ENCODE assay signal across 21 cellular contexts in genomic region chr4:150259861-150260567, GRCh38.
A peak's percentile ranks its signal among the peaks of the same experiment; 100 is the strongest.
DNase-seq lines count a peak whose midpoint lies in the region; ATAC-seq and TF ChIP-seq lines count a peak whose summit lies in the region.
"Had no signal": no experiment of that assay in that cellular context is flagged by ENCODE, and none has a peak within 500 bp of the region (broad histone marks: within the 10 kb centered on the region; RNA-seq: fewer than 3 reads in every experiment).

No MANE protein-coding gene starts in this region.

- intact Hi-C loops in CD4-positive, alpha-beta T cell (cut with DNase I, micrococcal nuclease): no loop called here
- intact Hi-C loops in activated CD8-positive, alpha-beta T cell treated with anti-CD3 and anti-CD28 coated beads for 36 hours (cut with micrococcal nuclease): no loop called here

- H3K27me3 ChIP-seq in CD4-positive, alpha-beta T cell (ENCODE audit: control insufficient read depth, insufficient read depth, low read length): no peaks in the 10 kb centered on the region
- H3K27me3 ChIP-seq in gastroesophageal sphincter: no peaks in the 10 kb centered on the region
- H3K27me3 ChIP-seq: pancreas had no signal

- no peak for TF ChIP-seq EP300 in gastroesophageal sphincter (IDR thresholded peaks at IDR 0.05)

- H3K4me1 Mint-ChIP-seq in CD4-positive, alpha-beta T cell (ENCODE audit: low read depth): no peaks in the 10 kb centered on the region
- H3K4me1 Mint-ChIP-seq in HFFc6 (ENCODE audit: low read depth) (peaks cover 54% of the 10 kb centered on the region), naive B cell (no peaks in the 10 kb centered on the region)
- H3K4me1 Mint-ChIP-seq in activated CD8-positive, alpha-beta T cell treated with anti-CD3 and anti-CD28 coated beads for 36 hours (ENCODE audit: low read depth): no peaks in the 10 kb centered on the region
- H3K4me1 Mint-ChIP-seq: activated CD8-positive, alpha-beta memory T cell treated with anti-CD3 and anti-CD28 coated beads, Interleukin-2, amount 10 ng/mL, durations not matched to agents 7 days and 5 days; naive thymus-derived CD8-positive, alpha-beta T cell had no signal

- peaks cover 0 to 51% of the 10 kb centered on the region in 2 donors for H3K36me3 ChIP-seq in gastroesophageal sphincter
- H3K36me3 ChIP-seq: HAP-1, pancreas had no signal

- TF ChIP-seq POLR2A in gastroesophageal sphincter (IDR thresholded peaks at IDR 0.05): no peak

- no peak for TF ChIP-seq CTCF in CD4-positive, alpha-beta T cell (IDR thresholded peaks at IDR 0.05)
- TF ChIP-seq CTCF in HFFc6 (IDR thresholded peaks at IDR 0.05): no peak
- TF ChIP-seq CTCF in gastroesophageal sphincter (IDR thresholded peaks at IDR 0.05): no peak
- no peak for TF ChIP-seq CTCF in activated CD8-positive, alpha-beta T cell treated with anti-CD3 and anti-CD28 coated beads for 36 hours (IDR thresholded peaks at IDR 0.05)

- H3K4me1 ChIP-seq in gastroesophageal sphincter: peaks cover 0 to 12% (median 0%) of the 10 kb centered on the region in 3 donors
- H3K4me1 ChIP-seq: HAP-1, pancreas had no signal

- no peak overlapping the region for H3K4me3 ChIP-seq in gastroesophageal sphincter
- H3K4me3 ChIP-seq: HAP-1, pancreas had no signal

- no peaks in the 10 kb centered on the region for H3K27me3 Mint-ChIP-seq in CD4-positive, alpha-beta T cell
- H3K27me3 Mint-ChIP-seq in HFFc6 (ENCODE audit: insufficient read depth): peaks cover 84% of the 10 kb centered on the region
- no peaks in the 10 kb centered on the region for H3K27me3 Mint-ChIP-seq in naive B cell
- no peaks in the 10 kb centered on the region for H3K27me3 Mint-ChIP-seq in activated CD8-positive, alpha-beta T cell treated with anti-CD3 and anti-CD28 coated beads for 36 hours
- H3K27me3 Mint-ChIP-seq: activated CD8-positive, alpha-beta memory T cell treated with anti-CD3 and anti-CD28 coated beads, Interleukin-2, amount 10 ng/mL, durations not matched to agents 7 days and 5 days; activated naive CD8-positive, alpha-beta T cell; naive thymus-derived CD8-positive, alpha-beta T cell had no signal

- CTCF ChIA-PET in CD4-positive, alpha-beta T cell (lab: Charles Lee): no interaction called here
- CTCF ChIA-PET in activated CD8-positive, alpha-beta T cell treated with anti-CD3 and anti-CD28 coated beads for 36 hours (lab: Charles Lee): no interaction called here

- H3K4me3 Mint-ChIP-seq in CD4-positive, alpha-beta T cell: no peak overlapping the region
- peak overlapping the region; percentile 4; the same call in 1 of the 2 replicates for H3K4me3 Mint-ChIP-seq in HFFc6
- H3K4me3 Mint-ChIP-seq in naive B cell: peak overlapping the region in 1 of 8 donors; percentile 26
- no peak overlapping the region for H3K4me3 Mint-ChIP-seq in activated CD8-positive, alpha-beta T cell treated with anti-CD3 and anti-CD28 coated beads for 36 hours
- H3K4me3 Mint-ChIP-seq: activated CD8-positive, alpha-beta memory T cell treated with anti-CD3 and anti-CD28 coated beads, Interleukin-2, amount 10 ng/mL, durations not matched to agents 7 days and 5 days; activated naive CD8-positive, alpha-beta T cell; naive thymus-derived CD8-positive, alpha-beta T cell had no signal

- H3K27ac Mint-ChIP-seq in CD4-positive, alpha-beta T cell: peak overlapping the region; percentile 21
- peak overlapping the region; percentile 54 for H3K27ac Mint-ChIP-seq in HFFc6
- peak overlapping the region in 4 of 6 donors; percentile 12 to 81 (median 44) for H3K27ac Mint-ChIP-seq in naive B cell
- no peak overlapping the region for H3K27ac Mint-ChIP-seq in activated CD8-positive, alpha-beta T cell treated with anti-CD3 and anti-CD28 coated beads for 36 hours
- H3K27ac Mint-ChIP-seq: activated CD8-positive, alpha-beta memory T cell treated with anti-CD3 and anti-CD28 coated beads, Interleukin-2, amount 10 ng/mL, durations not matched to agents 7 days and 5 days; activated naive CD8-positive, alpha-beta T cell had no signal

- H3K27ac ChIP-seq in CD4-positive, alpha-beta T cell (ENCODE audit: low read depth, low read length): no peak overlapping the region
- H3K27ac ChIP-seq in gastroesophageal sphincter: no peak overlapping the region
- H3K27ac ChIP-seq: pancreas had no signal

- DNase-seq in CD4-positive, alpha-beta T cell: no peak
- no peak for DNase-seq in HFFc6
- DNase-seq in naive B cell: no peak
- no peak for DNase-seq in UCSD-AML1 (lab: John Stamatoyannopoulos, UW; ENCODE audit: unreplicated experiment)
- DNase-seq in activated CD8-positive, alpha-beta T cell treated with anti-CD3 and anti-CD28 coated beads for 36 hours: no peak
- no peak for DNase-seq in NCI-H510A (lab: John Stamatoyannopoulos, UW)
- DNase-seq: activated CD4-positive, alpha-beta T cell treated with anti-CD3 and anti-CD28 coated beads for 1 hour; activated CD8-positive, alpha-beta memory T cell treated with anti-CD3 and anti-CD28 coated beads, Interleukin-2, amount 10 ng/mL, durations not matched to agents 7 days and 5 days; C1 segment of cervical spinal cord; effector memory CD4-positive, alpha-beta T cell; islet precursor cell; naive thymus-derived CD8-positive, alpha-beta T cell; NCI-H1436 treated with DMSO at 0.1 percent for 48 hours; NCI-H2171; pancreas; substantia nigra had no signal

- peaks cover 19% of the 10 kb centered on the region for H3K36me3 Mint-ChIP-seq in CD4-positive, alpha-beta T cell (ENCODE audit: low read depth)
- H3K36me3 Mint-ChIP-seq in HFFc6 (ENCODE audit: low read depth) (peaks cover 79% of the 10 kb centered on the region), naive B cell (peaks cover 0 to 9% of the 10 kb centered on the region in 2 donors)
- H3K36me3 Mint-ChIP-seq in activated CD8-positive, alpha-beta T cell treated with anti-CD3 and anti-CD28 coated beads for 36 hours (ENCODE audit: low read depth): peaks cover 7% of the 10 kb centered on the region

- no peaks in the 10 kb centered on the region for H3K9me3 Mint-ChIP-seq in CD4-positive, alpha-beta T cell
- H3K9me3 Mint-ChIP-seq in HFFc6 (peaks cover 19% of the 10 kb centered on the region; the same call in 1 of the 2 replicates), naive B cell (no peaks in the 10 kb centered on the region)
- H3K9me3 Mint-ChIP-seq in activated CD8-positive, alpha-beta T cell treated with anti-CD3 and anti-CD28 coated beads for 36 hours: no peaks in the 10 kb centered on the region
- H3K9me3 Mint-ChIP-seq: naive thymus-derived CD8-positive, alpha-beta T cell had no signal

- H3K9me3 ChIP-seq in CD4-positive, alpha-beta T cell (ENCODE audit: control insufficient read depth, low read length): no peaks in the 10 kb centered on the region
- no peaks in the 10 kb centered on the region for H3K9me3 ChIP-seq in gastroesophageal sphincter
- H3K9me3 ChIP-seq: HAP-1, pancreas had no signal

- 37 to 66% methylated on average over 5 to 7 of the region's 8 CpGs for WGBS in gastroesophageal sphincter (ENCODE audit: low coverage in 1 of 2), 2 donors

- no peak for ATAC-seq in CD4-positive, alpha-beta T cell (ENCODE audit: poor library complexity)
- ATAC-seq in gastroesophageal sphincter (peak; percentile 37), naive B cell (ENCODE audit: low read depth in 2 of 2) (no peak), GM18517 (IDR thresholded peaks at IDR 0.05; ENCODE audit: unreplicated experiment) (no peak)
- no peak for ATAC-seq in activated CD8-positive, alpha-beta T cell treated with anti-CD3 and anti-CD28 coated beads for 36 hours
- ATAC-seq: activated CD8-positive, alpha-beta memory T cell treated with anti-CD3 and anti-CD28 coated beads, Interleukin-2, amount 10 ng/mL, durations not matched to agents 7 days and 5 days; esophagus mucosa; naive thymus-derived CD8-positive, alpha-beta T cell; pancreas had no signal

- POLR2A ChIA-PET in CD4-positive, alpha-beta T cell (lab: Charles Lee): no interaction called here
- POLR2A ChIA-PET in activated CD8-positive, alpha-beta T cell treated with anti-CD3 and anti-CD28 coated beads for 36 hours (lab: Charles Lee): interaction anchor here (0.6 kb wide), 1 partner anchor 54 kb away, joined by 4 read pairs; no protein-coding TSS in a partner anchor
